In genomic region chr1:27429029-27429425, GRCh38 we compare ENCODE assay signal across 10 cellular contexts. TPM values are rescaled to one million over a fixed set of nuclear protein-coding genes. Genes with fewer than 3 reads are reported as not detected.
DNase-seq lines count a peak whose midpoint lies in the region; ATAC-seq, FAIRE-seq and TF ChIP-seq lines count a peak whose summit lies in the region.
"Had no signal": no experiment of that assay in that cellular context is flagged by ENCODE, and none has a peak within 500 bp of the region (broad histone marks: within the 10 kb centered on the region; RNA-seq: fewer than 3 reads in every experiment).

No MANE protein-coding gene starts in this region.

- CTCF ChIA-PET in RWPE1 (lab: Yijun Ruan, JAX): no interaction called here
- CTCF ChIA-PET in endothelial cell of umbilical vein (lab: Charles Lee): interaction anchor here (1.1 to 4.9 kb wide), 10 partner anchors 7 to 128 kb away, joined by 3 to 70 read pairs (median 4); partner anchors contain the start of gene WASF2

- DNase-seq in RWPE1 (ENCODE audit: low spot score): no peak
- DNase-seq in endothelial cell of umbilical vein (ENCODE audit: low read depth, low spot score): no peak
- no peak for DNase-seq in neural progenitor cell (ENCODE audit: low spot score)
- no peak for DNase-seq in DMS79 treated with DMSO at 0.1 percent for 48 hours (lab: John Stamatoyannopoulos, UW)
- no peak for DNase-seq in LoVo (ENCODE audit: low spot score)
- no peak for DNase-seq in MM.1S
- DNase-seq: COR-L47 had no signal

- H3K9me2 ChIP-seq in MM.1S (replicated peaks; ENCODE audit: insufficient read depth, low read length): no peaks in the 10 kb centered on the region

- no peak for ATAC-seq in HG03175 (IDR thresholded peaks at IDR 0.05; ENCODE audit: unreplicated experiment)

- H3K4me3 Mint-ChIP-seq in neural progenitor cell: peak overlapping the region; percentile 21

- H3K36me3 ChIP-seq in BLaER1 treated with 17β-estradiol and CSF1 and Interleukin-3, amounts not matched to agents 10 nM and 100 nM: peaks cover 23 to 51% (median 37%) of the 10 kb centered on the region in 11 experiments
- peaks cover 6 to 11% of the 10 kb centered on the region in 2 experiments for H3K36me3 ChIP-seq in endothelial cell of umbilical vein (ENCODE audit: control insufficient read depth in 2 of 2, extremely low read depth in 1 of 2, insufficient read depth in 2 of 2, low read length in 2 of 2)
- H3K36me3 ChIP-seq in neural progenitor cell: no peaks in the 10 kb centered on the region
- peaks cover 6% of the 10 kb centered on the region; the same call in 1 of the 2 replicates for H3K36me3 ChIP-seq in MM.1S (replicated peaks; ENCODE audit: insufficient read depth, low read length)

- TF ChIP-seq CTCF in RWPE1 (conservative IDR thresholded peaks at IDR 0.05; ENCODE audit: low read depth) (no peak), endothelial cell of umbilical vein (IDR thresholded peaks at IDR 0.05; ENCODE audit: extremely low read depth in 1 of 2, insufficient read depth in 1 of 2, low read depth in 1 of 2, low read length in 2 of 2) (no peak), neural progenitor cell (IDR thresholded peaks at IDR 0.05) (no peak), MM.1S (IDR thresholded peaks at IDR 0.05; ENCODE audit: low read length) (no peak)

- H4K20me1 ChIP-seq in BLaER1 treated with 17β-estradiol and CSF1 and Interleukin-3, amounts not matched to agents 10 nM and 100 nM: peaks cover 0 to 73% (median 19%) of the 10 kb centered on the region in 11 experiments; a peak in 17 of 22 replicates
- H4K20me1 ChIP-seq in endothelial cell of umbilical vein (replicated peaks; ENCODE audit: control insufficient read depth, extremely low read depth, insufficient read depth, low read length) (no peaks in the 10 kb centered on the region), neural progenitor cell (ENCODE audit: low read depth) (peaks cover 39% of the 10 kb centered on the region), MM.1S (ENCODE audit: insufficient read depth, low read length) (no peaks in the 10 kb centered on the region)

- no peaks in the 10 kb centered on the region for H3K27me3 ChIP-seq in BLaER1 treated with 17β-estradiol and CSF1 and Interleukin-3, amounts not matched to agents 10 nM and 100 nM
- H3K27me3 ChIP-seq in endothelial cell of umbilical vein (ENCODE audit: control insufficient read depth in 2 of 2, insufficient read depth in 2 of 2, low read length in 2 of 2): no peaks in the 10 kb centered on the region
- no peaks in the 10 kb centered on the region for H3K27me3 ChIP-seq in neural progenitor cell
- H3K27me3 ChIP-seq in MM.1S (replicated peaks; ENCODE audit: insufficient read depth, low read length): no peaks in the 10 kb centered on the region

- no peak for TF ChIP-seq POLR2A in endothelial cell of umbilical vein (IDR thresholded peaks at IDR 0.05; ENCODE audit: low read depth, low read length)

- peaks cover 56% of the 10 kb centered on the region for H3K4me1 Mint-ChIP-seq in neural progenitor cell

- H3K27ac Mint-ChIP-seq in neural progenitor cell: peak overlapping the region; percentile 79

- peak overlapping the region; percentile 60 to 81 (median 70) for H3K9ac ChIP-seq in BLaER1 treated with 17β-estradiol and CSF1 and Interleukin-3, amounts not matched to agents 10 nM and 100 nM
- H3K9ac ChIP-seq in endothelial cell of umbilical vein (replicated peaks; ENCODE audit: extremely low read depth, insufficient read depth, low read length) (peak overlapping the region; percentile 63), neural progenitor cell (no peak overlapping the region), MM.1S (ENCODE audit: low read length) (no peak overlapping the region)
- H3K9ac ChIP-seq: parathyroid adenoma had no signal

- no peaks in the 10 kb centered on the region for H3K9me3 Mint-ChIP-seq in neural progenitor cell

- H3K27ac ChIP-seq in BLaER1 treated with 17β-estradiol and CSF1 and Interleukin-3, amounts not matched to agents 10 nM and 100 nM: peak overlapping the region; percentile 69 to 98 (median 81)
- H3K27ac ChIP-seq in RWPE1 (0 out of 2 replicates have a peak overlapping the region, but pooled peaks have one; percentile 20), endothelial cell of umbilical vein (ENCODE audit: insufficient read depth, low read depth, low read length) (peak overlapping the region; percentile 92), neural progenitor cell (no peak overlapping the region), MM.1S (ENCODE audit: low read length) (no peak overlapping the region)
- H3K27ac ChIP-seq: parathyroid adenoma had no signal

- peaks cover 3% of the 10 kb centered on the region for H3K27me3 Mint-ChIP-seq in neural progenitor cell (ENCODE audit: insufficient read depth, low read depth)

- no peaks in the 10 kb centered on the region for H3K9me3 ChIP-seq in BLaER1 treated with 17β-estradiol and CSF1 and Interleukin-3, amounts not matched to agents 10 nM and 100 nM (replicated peaks in 1 of 11)
- H3K9me3 ChIP-seq in endothelial cell of umbilical vein (replicated peaks; ENCODE audit: control insufficient read depth, insufficient read depth, low read length): no peaks in the 10 kb centered on the region
- H3K9me3 ChIP-seq in neural progenitor cell (ENCODE audit: low read depth): no peaks in the 10 kb centered on the region
- H3K9me3 ChIP-seq in MM.1S (replicated peaks; ENCODE audit: insufficient read depth, low read length): no peaks in the 10 kb centered on the region

- dilution Hi-C loops in endothelial cell of umbilical vein (cut with MboI; ENCODE audit: extremely low pct_ligation_motif_present, low sequenced_read_pairs): no loop called here

- H3K4me2 ChIP-seq in BLaER1 treated with 17β-estradiol and CSF1 and Interleukin-3, amounts not matched to agents 10 nM and 100 nM: peak overlapping the region; percentile 81 to 99 (median 90)
- peak overlapping the region; percentile 91 for H3K4me2 ChIP-seq in endothelial cell of umbilical vein (ENCODE audit: insufficient read depth, low read length)
- H3K4me2 ChIP-seq in neural progenitor cell: no peak overlapping the region
- H3K4me2 ChIP-seq in MM.1S (ENCODE audit: low read depth, low read length): no peak overlapping the region

- no peak for FAIRE-seq in endothelial cell of umbilical vein (lab: Jason Lieb, UNC)

- peaks cover 32% of the 10 kb centered on the region for H3F3A ChIP-seq in neural progenitor cell (ENCODE audit: low read depth)
- H3F3A ChIP-seq in MM.1S (ENCODE audit: insufficient read depth, low read length): peaks cover 21% of the 10 kb centered on the region

- peaks cover 95 to 100% (median 99%) of the 10 kb centered on the region in 10 experiments for H3K4me1 ChIP-seq in BLaER1 treated with 17β-estradiol and CSF1 and Interleukin-3, amounts not matched to agents 10 nM and 100 nM
- peaks cover 51% of the 10 kb centered on the region for H3K4me1 ChIP-seq in endothelial cell of umbilical vein (ENCODE audit: control insufficient read depth, extremely low read depth, insufficient read depth, low read length)
- H3K4me1 ChIP-seq in neural progenitor cell: peaks cover 14% of the 10 kb centered on the region
- H3K4me1 ChIP-seq in MM.1S (ENCODE audit: low read length): peaks cover 31% of the 10 kb centered on the region

- peaks cover 46% of the 10 kb centered on the region for H3K79me2 ChIP-seq in endothelial cell of umbilical vein (ENCODE audit: control insufficient read depth, insufficient read depth, low read length)
- peaks cover 46% of the 10 kb centered on the region for H3K79me2 ChIP-seq in neural progenitor cell (ENCODE audit: low read depth)
- H3K79me2 ChIP-seq in MM.1S (ENCODE audit: low read length): peaks cover 90% of the 10 kb centered on the region

- peaks cover 7% of the 10 kb centered on the region for H3K36me3 Mint-ChIP-seq in neural progenitor cell

- intact Hi-C loops in endothelial cell of umbilical vein (cut with micrococcal nuclease): loop anchor here (2.0 kb wide), 1 partner anchor 26 kb away; no protein-coding TSS in a partner anchor

- POLR2A ChIA-PET in RWPE1 (lab: Yijun Ruan, JAX; ENCODE audit: low non-redundant PET): interaction anchor here (0.7 kb wide), 1 partner anchor 192 kb away, joined by 4 read pairs; no protein-coding TSS in a partner anchor
- POLR2A ChIA-PET in endothelial cell of umbilical vein (lab: Charles Lee): interaction anchor here (0.6 to 1.5 kb wide), 4 partner anchors 12 to 258 kb away, joined by 3 to 8 read pairs (median 4); no protein-coding TSS in a partner anchor

- H3K4me3 ChIP-seq in BLaER1 treated with 17β-estradiol and CSF1 and Interleukin-3, amounts not matched to agents 10 nM and 100 nM: peak overlapping the region; percentile 6 to 62 (median 47); a peak in 16 of 20 replicates
- H3K4me3 ChIP-seq in endothelial cell of umbilical vein (replicated peaks in 1 of 3; ENCODE audit: insufficient read depth in 1 of 3, low read depth in 1 of 3, low read length in 3 of 3) (peak overlapping the region in 1 of 3 experiments; percentile 31), neural progenitor cell (no peak overlapping the region), MM.1S (ENCODE audit: low read length) (no peak overlapping the region)

- BruUV-seq in endothelial cell of umbilical vein (replicated peaks; lab: Mats Ljungman, UMichigan): TSS peak; percentile 15

- no peaks in the 10 kb centered on the region for H3K9me1 ChIP-seq in endothelial cell of umbilical vein (replicated peaks; ENCODE audit: control insufficient read depth, extremely low read depth, insufficient read depth, low read length)

- H2AFZ ChIP-seq in endothelial cell of umbilical vein (ENCODE audit: low read depth, low read length) (no peak overlapping the region), neural progenitor cell (replicated peaks) (no peak overlapping the region), MM.1S (ENCODE audit: low read length) (no peak overlapping the region)
- H2AFZ ChIP-seq: parathyroid adenoma had no signal

RNA-seq across cellular contexts. Expression of gene GPR3, which starts 36.6 kb away (rescaled TPM):
- total RNA-seq in endothelial cell of umbilical vein (1.8 and 2.4 TPM in 2 replicates), neural progenitor cell (ENCODE audit: low replicate concordance) (3.0 and 3.1 TPM in 2 replicates)
- 1.8 and 2.2 TPM in 2 replicates for polyA plus RNA-seq in endothelial cell of umbilical vein
- 1.2 and 1.3 TPM in 2 replicates for polyA plus RNA-seq in endothelial cell of umbilical vein (2011; cell fraction: cytosol; rRNA removed)
- polyA plus RNA-seq in endothelial cell of umbilical vein (2011; cell fraction: nucleus; rRNA removed): 0.60 and 0.65 TPM in 2 replicates
- polyA plus RNA-seq in endothelial cell of umbilical vein (2012): 1.7 and 2.2 TPM in 2 replicates
- polyA minus RNA-seq in endothelial cell of umbilical vein: 0.24 and 1.6 TPM in 2 replicates
- not detected for polyA minus RNA-seq in endothelial cell of umbilical vein (2011; cell fraction: cytosol; rRNA and poly(A)+ RNA removed)
- 0.24 and 0.43 TPM in 2 replicates for polyA minus RNA-seq in endothelial cell of umbilical vein (2011; cell fraction: nucleus; rRNA and poly(A)+ RNA removed)

RNA-seq across cellular contexts. Expression of gene CD164L2, which starts 45.9 kb away (rescaled TPM):
- not detected in 2 replicates for total RNA-seq in endothelial cell of umbilical vein
- not detected in 2 replicates for polyA plus RNA-seq in endothelial cell of umbilical vein
- polyA plus RNA-seq in endothelial cell of umbilical vein (2011; cell fraction: cytosol; rRNA removed): not detected in 2 replicates
- polyA plus RNA-seq in endothelial cell of umbilical vein (2011; cell fraction: nucleus; rRNA removed): not detected in 2 replicates
- polyA plus RNA-seq in endothelial cell of umbilical vein (2012): not detected in 2 replicates
- 0.30 TPM in 1 of 2 replicates, not detected in the other for polyA minus RNA-seq in endothelial cell of umbilical vein
- polyA minus RNA-seq in endothelial cell of umbilical vein (2011; cell fraction: cytosol; rRNA and poly(A)+ RNA removed): not detected
- polyA minus RNA-seq in endothelial cell of umbilical vein (2011; cell fraction: nucleus; rRNA and poly(A)+ RNA removed): not detected in 2 replicates
- total RNA-seq in neural progenitor cell (ENCODE audit: low replicate concordance): 1.5 and 1.6 TPM in 2 replicates

RNA-seq across cellular contexts. Expression of gene FCN3, which starts 54.4 kb away (rescaled TPM):
- total RNA-seq in endothelial cell of umbilical vein: not detected in 2 replicates
- 0.15 and 0.25 TPM in 2 replicates for polyA plus RNA-seq in endothelial cell of umbilical vein
- 0.09 and 0.13 TPM in 2 replicates for polyA plus RNA-seq in endothelial cell of umbilical vein (2011; cell fraction: cytosol; rRNA removed)
- polyA plus RNA-seq in endothelial cell of umbilical vein (2011; cell fraction: nucleus; rRNA removed): not detected in 2 replicates
- not detected in 2 replicates for polyA plus RNA-seq in endothelial cell of umbilical vein (2012)
- polyA minus RNA-seq in endothelial cell of umbilical vein: 0.53 TPM in 1 of 2 replicates, not detected in the other
- not detected for polyA minus RNA-seq in endothelial cell of umbilical vein (2011; cell fraction: cytosol; rRNA and poly(A)+ RNA removed)
- polyA minus RNA-seq in endothelial cell of umbilical vein (2011; cell fraction: nucleus; rRNA and poly(A)+ RNA removed): not detected in 2 replicates
- total RNA-seq in neural progenitor cell (ENCODE audit: low replicate concordance): not detected in 2 replicates

Comparison
In these comparisons a context has a peak if more than half of its experiments do, and no peak if none do; other contexts are left out.
1. H3K27ac ChIP-seq: peak in BLaER1 treated with 17β-estradiol and CSF1 and Interleukin-3, amounts not matched to agents 10 nM and 100 nM (11 of 11), RWPE1 (single experiment) and endothelial cell of umbilical vein (single experiment); none in neural progenitor cell (single experiment) and MM.1S (single experiment).
2. H3K4me2 ChIP-seq: peak in BLaER1 treated with 17β-estradiol and CSF1 and Interleukin-3, amounts not matched to agents 10 nM and 100 nM (11 of 11) and endothelial cell of umbilical vein (single experiment); none in neural progenitor cell (single experiment) and MM.1S (single experiment).
3. H3K4me3 ChIP-seq: peak in BLaER1 treated with 17β-estradiol and CSF1 and Interleukin-3, amounts not matched to agents 10 nM and 100 nM (10 of 10); none in neural progenitor cell (single experiment) and MM.1S (single experiment).
4. H3K9ac ChIP-seq: peak in BLaER1 treated with 17β-estradiol and CSF1 and Interleukin-3, amounts not matched to agents 10 nM and 100 nM (11 of 11) and endothelial cell of umbilical vein (single experiment); none in neural progenitor cell (single experiment) and MM.1S (single experiment).